Comparison of ENCODE assay signal across 34 cellular contexts in genomic region chr7:123199869-123200268, GRCh38. TPM values are rescaled to one million over a fixed set of nuclear protein-coding genes. Genes with fewer than 3 reads are reported as not detected.
"Had no signal": no experiment of that assay in that cellular context is flagged by ENCODE, and none has a peak within 500 bp of the region (broad histone marks: within the 10 kb centered on the region; RNA-seq: fewer than 3 reads in every experiment).

TSS of gene SLC13A1 (minus strand) at chr7:123199969. CDS start at chr7:123199946, 23 bp downstream.

- H3K36me3 Mint-ChIP-seq: activated naive CD4-positive, alpha-beta T cell treated with anti-CD3 and anti-CD28 coated beads, Interleukin-2, amount 50 U/mL, for 24 hours; activated naive CD8-positive, alpha-beta T cell treated with anti-CD3 and anti-CD28 coated beads, Interleukin-2, amount 10 ng/mL, durations not matched to agents 7 days and 5 days; brain; WTC11 had no signal

- H3K4me3 ChIP-seq: MG63, PC-9, SK-N-MC had no signal

- H3K4me1 Mint-ChIP-seq: activated CD4-positive, alpha-beta T cell treated with anti-CD3 and anti-CD28 coated beads for 36 hours; activated CD4-positive, alpha-beta T cell treated with anti-CD3 and anti-CD28 coated beads, Interleukin-2, amount 10 ng/mL, durations not matched to agents 7 days and 5 days; activated naive CD4-positive, alpha-beta T cell treated with anti-CD3 and anti-CD28 coated beads, Interleukin-2, amount 50 U/mL, for 24 hours; activated naive CD8-positive, alpha-beta T cell treated with anti-CD3 and anti-CD28 coated beads, Interleukin-2, amount 10 ng/mL, durations not matched to agents 7 days and 5 days; brain; WTC11 had no signal

- H3K9me3 ChIP-seq: MG63 had no signal

- FAIRE-seq: astrocyte, bronchial epithelial cell had no signal

- H3K4me3 Mint-ChIP-seq: activated CD4-positive, alpha-beta T cell treated with anti-CD3 and anti-CD28 coated beads for 36 hours; activated CD4-positive, alpha-beta T cell treated with anti-CD3 and anti-CD28 coated beads, Interleukin-2, amount 10 ng/mL, durations not matched to agents 7 days and 5 days; activated CD8-positive, alpha-beta T cell treated with anti-CD3 and anti-CD28 coated beads, Interleukin-2, amount 10 ng/mL, durations not matched to agents 7 days and 5 days; activated naive CD4-positive, alpha-beta T cell treated with anti-CD3 and anti-CD28 coated beads, Interleukin-2, amount 50 U/mL, for 24 hours; activated naive CD8-positive, alpha-beta T cell treated with anti-CD3 and anti-CD28 coated beads, Interleukin-2, amount 10 ng/mL, durations not matched to agents 7 days and 5 days; activated T-cell treated with anti-CD3 and anti-CD28 coated beads, Interleukin-2, amount 50 U/mL, for 24 hours; WTC11 had no signal

- DNase-seq: activated CD4-positive, alpha-beta T cell treated with anti-CD3 and anti-CD28 coated beads for 36 hours; activated CD4-positive, alpha-beta T cell treated with anti-CD3 and anti-CD28 coated beads, Interleukin-2, amount 10 ng/mL, durations not matched to agents 7 days and 5 days; activated CD4-positive, alpha-beta T cell treated with anti-CD3 and anti-CD28 coated beads, Interleukin-2, amount 50 U/mL, for 48 hours; activated CD8-positive, alpha-beta T cell treated with anti-CD3 and anti-CD28 coated beads, Interleukin-2, amount 10 ng/mL, durations not matched to agents 7 days and 5 days; activated gamma-delta T cell; activated naive CD4-positive, alpha-beta T cell treated with Interleukin-2 at 50 U/mL for 16 hours; activated naive CD8-positive, alpha-beta T cell treated with anti-CD3 and anti-CD28 coated beads, Interleukin-2, amount 10 ng/mL, durations not matched to agents 7 days and 5 days; activated T-cell treated with anti-CD3 and anti-CD28 coated beads, Interleukin-2, amount 50 U/mL, for 24 hours; caudate nucleus; Kasumi-1; KG1; MG63; MV-4-11; NCI-H1092; NCI-H1436 treated with DMSO at 0.1 percent for 48 hours; NCI-H1694 treated with DMSO at 0.1 percent for 48 hours; NCI-H2029; NCI-H345; NCI-H526; NCI-H748 treated with DMSO at 0.1 percent for 48 hours; NK-92 treated with Interleukin-12 subunit alpha and Interleukin-12 subunit beta, amount 100 ng/mL, for 24 hours; PC-9; Right ventricle myocardium superior; T1000 had no signal

- ATAC-seq: activated CD4-positive, alpha-beta T cell treated with anti-CD3 and anti-CD28 coated beads for 36 hours; activated CD4-positive, CD25-positive, alpha-beta regulatory T cell treated with anti-CD3 and anti-CD28 coated beads, Interleukin-2, amount 50 U/mL, for 24 hours; activated CD8-positive, alpha-beta T cell treated with anti-CD3 and anti-CD28 coated beads, Interleukin-2, amount 10 ng/mL, durations not matched to agents 7 days and 5 days; WTC11 had no signal

- H3K27me3 Mint-ChIP-seq: activated CD4-positive, alpha-beta T cell treated with anti-CD3 and anti-CD28 coated beads for 36 hours; activated CD4-positive, alpha-beta T cell treated with anti-CD3 and anti-CD28 coated beads, Interleukin-2, amount 10 ng/mL, durations not matched to agents 7 days and 5 days; activated naive CD4-positive, alpha-beta T cell treated with anti-CD3 and anti-CD28 coated beads, Interleukin-2, amount 50 U/mL, for 24 hours; activated naive CD8-positive, alpha-beta T cell treated with anti-CD3 and anti-CD28 coated beads, Interleukin-2, amount 10 ng/mL, durations not matched to agents 7 days and 5 days; activated T-cell treated with anti-CD3 and anti-CD28 coated beads, Interleukin-2, amount 50 U/mL, for 24 hours had no signal

- H3K27ac ChIP-seq: PC-9, SK-N-MC had no signal

- H3K9me3 Mint-ChIP-seq: activated CD4-positive, alpha-beta T cell treated with anti-CD3 and anti-CD28 coated beads, Interleukin-2, amount 10 ng/mL, durations not matched to agents 7 days and 5 days; activated naive CD4-positive, alpha-beta T cell treated with anti-CD3 and anti-CD28 coated beads, Interleukin-2, amount 50 U/mL, for 24 hours; activated naive CD8-positive, alpha-beta T cell treated with anti-CD3 and anti-CD28 coated beads, Interleukin-2, amount 10 ng/mL, durations not matched to agents 7 days and 5 days; activated T-cell treated with anti-CD3 and anti-CD28 coated beads, Interleukin-2, amount 50 U/mL, for 24 hours; activated T-helper 2 cell treated with anti-CD3 and anti-CD28 coated beads, Interferon-gamma antibody, Interleukin-2, Interleukin-4, amounts not matched to agents 10 μg/mL and 5 μg/mL and 100 μg/mL, durations not matched to agents 14 hours and 24 hours and 36 hours; brain; WTC11 had no signal

- H3K27ac Mint-ChIP-seq: activated CD4-positive, alpha-beta T cell treated with anti-CD3 and anti-CD28 coated beads for 36 hours; activated CD4-positive, alpha-beta T cell treated with anti-CD3 and anti-CD28 coated beads, Interleukin-2, amount 10 ng/mL, durations not matched to agents 7 days and 5 days; activated CD8-positive, alpha-beta T cell treated with anti-CD3 and anti-CD28 coated beads, Interleukin-2, amount 10 ng/mL, durations not matched to agents 7 days and 5 days; activated naive CD4-positive, alpha-beta T cell treated with anti-CD3 and anti-CD28 coated beads, Interleukin-2, amount 50 U/mL, for 24 hours; activated naive CD8-positive, alpha-beta T cell treated with anti-CD3 and anti-CD28 coated beads, Interleukin-2, amount 10 ng/mL, durations not matched to agents 7 days and 5 days; activated T-cell treated with anti-CD3 and anti-CD28 coated beads, Interleukin-2, amount 50 U/mL, for 24 hours; activated T-helper 2 cell treated with anti-CD3 and anti-CD28 coated beads, Interferon-gamma antibody, Interleukin-2, Interleukin-4, amounts not matched to agents 10 μg/mL and 5 μg/mL and 100 μg/mL, durations not matched to agents 14 hours and 24 hours and 36 hours; brain; WTC11 had no signal

- H3K36me3 ChIP-seq: MG63 had no signal

- H3K27me3 ChIP-seq: MG63 had no signal

RNA-seq across cellular contexts. Expression of gene SLC13A1, which starts in this region (rescaled TPM):
- total RNA-seq: activated CD4-positive, alpha-beta T cell treated with anti-CD3 and anti-CD28 coated beads for 36 hours; activated CD4-positive, alpha-beta T cell treated with anti-CD3 and anti-CD28 coated beads, Interleukin-2, amount 10 ng/mL, durations not matched to agents 7 days and 5 days; activated CD8-positive, alpha-beta T cell treated with anti-CD3 and anti-CD28 coated beads, Interleukin-2, amount 10 ng/mL, durations not matched to agents 7 days and 5 days; activated naive CD8-positive, alpha-beta T cell treated with anti-CD3 and anti-CD28 coated beads, Interleukin-2, amount 10 ng/mL, durations not matched to agents 7 days and 5 days; activated T-helper 2 cell treated with anti-CD3 and anti-CD28 coated beads, Interferon-gamma antibody, Interleukin-2, Interleukin-4, amounts not matched to agents 10 μg/mL and 5 μg/mL and 100 μg/mL, durations not matched to agents 14 hours and 24 hours and 36 hours; astrocyte; bronchial epithelial cell; NCI-H460; PC-9; Right ventricle myocardium superior; T-helper 1 cell treated with Interleukin-12 subunit alpha and Interleukin-12 subunit beta and Interleukin-4 antibody, amounts not matched to agents 30 ng/mL and 1 ng/mL, for 36 hours had no signal
